In the genomic region with DNA sequence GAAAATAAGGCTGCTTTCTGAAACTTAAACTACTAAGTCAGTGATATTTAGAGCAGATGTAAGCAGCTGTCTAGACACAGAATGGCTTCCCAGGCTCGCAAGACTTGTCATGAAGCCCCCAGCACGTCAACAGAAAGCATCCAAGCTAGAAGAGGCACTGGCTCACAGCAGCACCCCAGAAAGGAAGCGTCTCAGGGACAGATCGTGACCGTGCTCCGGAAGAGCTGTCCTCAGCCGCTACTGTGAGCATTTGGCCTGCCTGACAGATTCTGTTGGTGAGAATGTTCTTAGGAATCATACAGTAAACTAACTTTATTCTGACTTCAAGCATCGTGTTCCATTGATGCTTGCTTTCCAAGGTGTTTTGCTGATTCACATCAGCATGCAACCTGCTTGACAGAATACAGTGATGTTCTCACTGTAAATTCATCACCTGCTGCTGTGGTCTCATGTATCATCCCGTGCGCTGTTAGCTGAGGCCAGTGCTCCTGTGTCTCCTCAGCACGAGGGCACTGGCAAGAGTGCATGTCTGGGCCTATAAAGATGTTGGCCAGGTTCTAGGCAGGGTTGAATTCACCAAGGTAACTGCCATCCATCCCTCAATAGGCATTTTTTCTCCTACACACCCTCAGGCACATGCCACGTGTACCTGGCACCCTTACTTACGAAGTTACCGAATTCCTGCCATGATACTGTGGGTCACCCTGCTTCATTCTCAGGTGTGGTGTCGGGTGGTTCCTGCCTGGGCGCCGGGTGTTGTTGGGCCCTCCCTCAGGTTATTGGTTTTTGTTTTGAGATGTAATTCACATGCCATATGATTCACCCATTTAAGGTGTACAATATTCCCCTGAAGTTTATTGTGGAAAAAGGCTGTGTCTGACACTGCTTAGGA, we compare ENCODE assay signal across 15 cellular contexts. TPM values are rescaled to one million over a fixed set of nuclear protein-coding genes. Genes with fewer than 3 reads are reported as not detected.
DNase-seq lines count a peak whose midpoint lies in the region; ATAC-seq and TF ChIP-seq lines count a peak whose summit lies in the region.
"Had no signal": no experiment of that assay in that cellular context is flagged by ENCODE, and none has a peak within 500 bp of the region (broad histone marks: within the 10 kb centered on the region; RNA-seq: fewer than 3 reads in every experiment).

No MANE protein-coding gene starts in this region.

- DNase-seq in heart left ventricle (no peak), left cardiac atrium (no peak), right cardiac atrium (no peak), thoracic aorta (ENCODE audit: low spot score) (no peak), EL (no peak)
- DNase-seq: activated CD4-positive, alpha-beta T cell treated with anti-CD3 and anti-CD28 coated beads for 4 hours; anterior cingulate cortex; Kasumi-1; NCI-H1694 treated with DMSO at 0.1 percent for 48 hours; NCI-H526; pancreas had no signal

- no peaks in the 10 kb centered on the region for H3K27me3 ChIP-seq in heart left ventricle
- no peaks in the 10 kb centered on the region for H3K27me3 ChIP-seq in right cardiac atrium (ENCODE audit: control insufficient read depth, insufficient read depth)
- no peaks in the 10 kb centered on the region for H3K27me3 ChIP-seq in thoracic aorta (replicated peaks; ENCODE audit: insufficient read depth)
- H3K27me3 ChIP-seq: pancreas had no signal

- intact Hi-C loops in heart left ventricle (cut with DNase I) (loop anchor here in 2 of 10 donors (2.0 to 5.0 kb wide), 2 partner anchors 37 to 39 kb away; a partner anchor contains a TSS), left cardiac atrium (cut with DNase I) (no loop called here), right cardiac atrium (cut with DNase I) (no loop called here)

- H3K27ac ChIP-seq in heart left ventricle: peak overlapping the region in 11 of 12 donors; percentile 1 to 84 (median 76)
- H3K27ac ChIP-seq in right cardiac atrium (ENCODE audit: low read length): peak overlapping the region; percentile 32
- peak overlapping the region; percentile 90 to 92 for H3K27ac ChIP-seq in thoracic aorta

- H3K9me3 ChIP-seq in heart left ventricle: no peaks in the 10 kb centered on the region
- H3K9me3 ChIP-seq in right cardiac atrium (ENCODE audit: control insufficient read depth, low read length): no peaks in the 10 kb centered on the region
- H3K9me3 ChIP-seq in thoracic aorta: no peaks in the 10 kb centered on the region
- H3K9me3 ChIP-seq: pancreas had no signal

- WGBS in heart left ventricle, 4 donors: 55 to 63% (median 57%) methylated on average over 14 to 17 of the region's 17 CpGs
- WGBS in right cardiac atrium: 59% methylated on average over 17 of the region's 17 CpGs

- H3K4me3 ChIP-seq in heart left ventricle (no peak overlapping the region), right cardiac atrium (ENCODE audit: low read length) (no peak overlapping the region), thoracic aorta (no peak overlapping the region)
- H3K4me3 ChIP-seq: GM23338, pancreas had no signal

- H3K4me1 ChIP-seq in heart left ventricle (peaks cover 4 to 66% (median 42%) of the 10 kb centered on the region in 12 donors), right cardiac atrium (ENCODE audit: control insufficient read depth, insufficient read depth, low read length) (peaks cover 10% of the 10 kb centered on the region), thoracic aorta (ENCODE audit: control insufficient read depth in 1 of 2, low read depth in 2 of 2) (peaks cover 29 to 76% of the 10 kb centered on the region in 2 donors)

- ATAC-seq in heart left ventricle (no peak), left cardiac atrium (no peak), right cardiac atrium (no peak), thoracic aorta (ENCODE audit: insufficient number of reproducible peaks, low FRiP score, low read depth) (no peak), HG03139 (IDR thresholded peaks at IDR 0.05; ENCODE audit: unreplicated experiment) (no peak)
- ATAC-seq: GM23338, pancreas had no signal

- TF ChIP-seq CTCF in heart left ventricle (IDR thresholded peaks at IDR 0.05) (no peak), thoracic aorta (IDR thresholded peaks at IDR 0.05) (no peak)

- no peak for TF ChIP-seq POLR2A in heart left ventricle (IDR thresholded peaks at IDR 0.05)

- H3K36me3 ChIP-seq in heart left ventricle (no peaks in the 10 kb centered on the region), thoracic aorta (peaks cover 13% of the 10 kb centered on the region)
- H3K36me3 ChIP-seq: pancreas had no signal

RNA-seq across cellular contexts. Expression of a gene that starts 15.9 kb away (rescaled TPM):
- total RNA-seq in heart left ventricle (10 to 100 TPM in 7 of 9 donors, 1 to 10 TPM in 2; 3.5 to 27.7 (median 15.9) TPM), left cardiac atrium (10 to 100 TPM in 1 of 2 donors, 1 to 10 TPM in 1; 8.6 to 13.6 TPM), right cardiac atrium (10 to 100 TPM in 3 of 4 donors, 1 to 10 TPM in 1; 9.0 to 16.6 (median 12.2) TPM), thoracic aorta (100 to 1,000 TPM; 218 to 480 TPM)
- polyA plus RNA-seq in heart left ventricle (10 to 100 TPM in 1 of 2 donors, 1 to 10 TPM in 1; 3.6 to 11.3 TPM), right cardiac atrium (5.7 TPM)

RNA-seq across cellular contexts. Expression of a gene that starts 23.8 kb away (rescaled TPM):
- 10 to 100 TPM in 5 of 9 donors, 1 to 10 TPM in 3, not detected in 1; 3.5 to 73.1 (median 11.5) TPM for total RNA-seq in heart left ventricle
- 10 to 100 TPM; 12.2 to 54.2 TPM for polyA plus RNA-seq in heart left ventricle
- total RNA-seq in left cardiac atrium: 1 to 10 TPM; 2.1 to 5.9 TPM
- total RNA-seq in right cardiac atrium: under 1 TPM in 2 of 4 donors, not detected in 2; 0.57 to 0.89 TPM
- 4.3 TPM for polyA plus RNA-seq in right cardiac atrium
- total RNA-seq in thoracic aorta: 1 to 10 TPM in 1 of 2 donors, not detected in 1; 6.7 TPM
- total RNA-seq: activated T-helper 1 cell treated with anti-CD3 and anti-CD28 coated beads, Interleukin-12 subunit alpha, Interleukin-12 subunit beta, Interleukin-2, Interleukin-4 antibody, amounts not matched to agents 30 ng/mL and 10 ng/mL and 1 ng/mL, durations not matched to agents 14 hours and 24 hours and 36 hours; RPMI7951 had no signal

RNA-seq across cellular contexts. Expression of a gene that starts 24.1 kb away (rescaled TPM):
- total RNA-seq in heart left ventricle: 10 to 100 TPM; 13.0 to 88.5 (median 25.3) TPM
- polyA plus RNA-seq in heart left ventricle: 10 to 100 TPM; 18.2 to 83.1 TPM
- 10 to 100 TPM; 34.4 to 67.0 TPM for total RNA-seq in left cardiac atrium
- 10 to 100 TPM; 13.3 to 29.0 (median 21.7) TPM for total RNA-seq in right cardiac atrium
- polyA plus RNA-seq in right cardiac atrium: 51.1 TPM
- total RNA-seq in thoracic aorta: 100 to 1,000 TPM; 618 to 908 TPM
- total RNA-seq: RPMI7951 had no signal

RNA-seq across cellular contexts. Expression of a gene that starts 35.5 kb away (rescaled TPM):
- total RNA-seq in heart left ventricle: 10 to 100 TPM; 26.4 to 47.4 (median 31.9) TPM
- 100 to 1,000 TPM in 1 of 2 donors, 10 to 100 TPM in 1; 39.2 to 113 TPM for polyA plus RNA-seq in heart left ventricle
- 10 to 100 TPM; 24.2 to 31.5 TPM for total RNA-seq in left cardiac atrium
- total RNA-seq in right cardiac atrium: 10 to 100 TPM; 15.9 to 24.4 (median 19.9) TPM
- 25.7 TPM for polyA plus RNA-seq in right cardiac atrium
- total RNA-seq in thoracic aorta: 10 to 100 TPM; 14.9 to 31.0 TPM

RNA-seq across cellular contexts. Expression of a gene that starts 39.4 kb away (rescaled TPM):
- total RNA-seq in heart left ventricle (10 to 100 TPM in 4 of 9 donors, 1 to 10 TPM in 5; 3.1 to 23.6 (median 8.5) TPM), left cardiac atrium (1 to 10 TPM; 2.7 to 5.5 TPM), right cardiac atrium (1 to 10 TPM; 2.2 to 3.0 (median 2.8) TPM), thoracic aorta (10 to 100 TPM; 16.1 to 34.3 TPM)
- polyA plus RNA-seq in heart left ventricle (1 to 10 TPM; 4.4 to 6.4 TPM), right cardiac atrium (2.4 TPM)

Comparison
In these comparisons a context has a peak if more than half of its experiments do, and no peak if none do; other contexts are left out.
1. H3K27ac ChIP-seq: peak in every context shown above with its lines; median percentile 91 in thoracic aorta; 76 in heart left ventricle; 32 in right cardiac atrium.
2. RNA of a gene that starts 15.9 kb away (total RNA-seq): 218 to 480 TPM in thoracic aorta; 3.5 to 27.7 TPM in heart left ventricle, 9.0 to 16.6 TPM in right cardiac atrium and 8.6 to 13.6 TPM in left cardiac atrium; every median in the first group is over 4 times any median in the second.
3. RNA of a gene that starts 24.1 kb away (total RNA-seq): 618 to 908 TPM in thoracic aorta; 34.4 to 67.0 TPM in left cardiac atrium, 13.3 to 29.0 TPM in right cardiac atrium and 13.0 to 88.5 TPM in heart left ventricle; every median in the first group is over 4 times any median in the second.